Comparison of ENCODE assay signal across 1 cellular context in the genomic region with DNA sequence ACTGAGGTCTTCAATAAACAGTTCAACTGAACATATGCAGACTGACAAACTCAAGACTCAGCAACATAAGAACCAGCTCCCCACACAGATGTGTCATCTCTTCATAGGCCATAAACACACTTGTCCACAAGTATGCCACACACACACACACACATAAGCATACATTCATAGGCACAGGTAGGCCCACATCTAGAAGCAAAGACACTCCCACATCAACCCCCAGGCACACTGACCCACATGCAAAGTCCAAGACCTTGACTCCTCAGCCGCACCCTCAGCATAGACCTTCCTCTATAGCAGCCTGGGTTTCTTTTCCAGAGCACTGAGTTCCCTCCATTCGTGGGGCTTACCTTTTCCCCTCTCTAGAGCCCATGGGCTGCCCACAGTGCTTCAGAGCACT.
TF ChIP-seq lines count a peak whose summit lies in the region.

No MANE protein-coding gene starts in this region.

TF ChIP-seq in GM23338, 12 proteins besides CTCF, POLR2A, EP300 and RAD21 (continued from another document):
- TF ChIP-seq, protein P1, sequence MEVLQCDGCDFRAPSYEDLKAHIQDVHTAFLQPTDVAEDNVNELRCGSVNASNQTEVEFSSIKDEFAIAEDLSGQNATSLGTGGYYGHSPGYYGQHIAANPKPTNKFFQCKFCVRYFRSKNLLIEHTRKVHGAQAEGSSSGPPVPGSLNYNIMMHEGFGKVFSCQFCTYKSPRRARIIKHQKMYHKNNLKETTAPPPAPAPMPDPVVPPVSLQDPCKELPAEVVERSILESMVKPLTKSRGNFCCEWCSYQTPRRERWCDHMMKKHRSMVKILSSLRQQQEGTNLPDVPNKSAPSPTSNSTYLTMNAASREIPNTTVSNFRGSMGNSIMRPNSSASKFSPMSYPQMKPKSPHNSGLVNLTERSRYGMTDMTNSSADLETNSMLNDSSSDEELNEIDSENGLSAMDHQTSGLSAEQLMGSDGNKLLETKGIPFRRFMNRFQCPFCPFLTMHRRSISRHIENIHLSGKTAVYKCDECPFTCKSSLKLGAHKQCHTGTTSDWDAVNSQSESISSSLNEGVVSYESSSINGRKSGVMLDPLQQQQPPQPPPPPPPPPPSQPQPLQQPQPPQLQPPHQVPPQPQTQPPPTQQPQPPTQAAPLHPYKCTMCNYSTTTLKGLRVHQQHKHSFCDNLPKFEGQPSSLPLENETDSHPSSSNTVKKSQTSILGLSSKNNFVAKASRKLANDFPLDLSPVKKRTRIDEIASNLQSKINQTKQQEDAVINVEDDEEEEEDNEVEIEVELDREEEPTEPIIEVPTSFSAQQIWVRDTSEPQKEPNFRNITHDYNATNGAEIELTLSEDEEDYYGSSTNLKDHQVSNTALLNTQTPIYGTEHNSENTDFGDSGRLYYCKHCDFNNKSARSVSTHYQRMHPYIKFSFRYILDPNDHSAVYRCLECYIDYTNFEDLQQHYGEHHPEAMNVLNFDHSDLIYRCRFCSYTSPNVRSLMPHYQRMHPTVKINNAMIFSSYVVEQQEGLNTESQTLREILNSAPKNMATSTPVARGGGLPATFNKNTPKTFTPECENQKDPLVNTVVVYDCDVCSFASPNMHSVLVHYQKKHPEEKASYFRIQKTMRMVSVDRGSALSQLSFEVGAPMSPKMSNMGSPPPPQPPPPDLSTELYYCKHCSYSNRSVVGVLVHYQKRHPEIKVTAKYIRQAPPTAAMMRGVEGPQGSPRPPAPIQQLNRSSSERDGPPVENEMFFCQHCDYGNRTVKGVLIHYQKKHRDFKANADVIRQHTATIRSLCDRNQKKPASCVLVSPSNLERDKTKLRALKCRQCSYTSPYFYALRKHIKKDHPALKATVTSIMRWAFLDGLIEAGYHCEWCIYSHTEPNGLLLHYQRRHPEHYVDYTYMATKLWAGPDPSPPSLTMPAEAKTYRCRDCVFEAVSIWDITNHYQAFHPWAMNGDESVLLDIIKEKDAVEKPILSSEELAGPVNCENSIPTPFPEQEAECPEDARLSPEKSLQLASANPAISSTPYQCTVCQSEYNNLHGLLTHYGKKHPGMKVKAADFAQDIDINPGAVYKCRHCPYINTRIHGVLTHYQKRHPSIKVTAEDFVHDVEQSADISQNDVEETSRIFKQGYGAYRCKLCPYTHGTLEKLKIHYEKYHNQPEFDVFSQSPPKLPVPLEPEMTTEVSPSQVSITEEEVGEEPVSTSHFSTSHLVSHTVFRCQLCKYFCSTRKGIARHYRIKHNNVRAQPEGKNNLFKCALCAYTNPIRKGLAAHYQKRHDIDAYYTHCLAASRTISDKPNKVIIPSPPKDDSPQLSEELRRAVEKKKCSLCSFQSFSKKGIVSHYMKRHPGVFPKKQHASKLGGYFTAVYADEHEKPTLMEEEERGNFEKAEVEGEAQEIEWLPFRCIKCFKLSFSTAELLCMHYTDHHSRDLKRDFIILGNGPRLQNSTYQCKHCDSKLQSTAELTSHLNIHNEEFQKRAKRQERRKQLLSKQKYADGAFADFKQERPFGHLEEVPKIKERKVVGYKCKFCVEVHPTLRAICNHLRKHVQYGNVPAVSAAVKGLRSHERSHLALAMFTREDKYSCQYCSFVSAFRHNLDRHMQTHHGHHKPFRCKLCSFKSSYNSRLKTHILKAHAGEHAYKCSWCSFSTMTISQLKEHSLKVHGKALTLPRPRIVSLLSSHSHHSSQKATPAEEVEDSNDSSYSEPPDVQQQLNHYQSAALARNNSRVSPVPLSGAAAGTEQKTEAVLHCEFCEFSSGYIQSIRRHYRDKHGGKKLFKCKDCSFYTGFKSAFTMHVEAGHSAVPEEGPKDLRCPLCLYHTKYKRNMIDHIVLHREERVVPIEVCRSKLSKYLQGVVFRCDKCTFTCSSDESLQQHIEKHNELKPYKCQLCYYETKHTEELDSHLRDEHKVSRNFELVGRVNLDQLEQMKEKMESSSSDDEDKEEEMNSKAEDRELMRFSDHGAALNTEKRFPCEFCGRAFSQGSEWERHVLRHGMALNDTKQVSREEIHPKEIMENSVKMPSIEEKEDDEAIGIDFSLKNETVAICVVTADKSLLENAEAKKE (CRISPR knock-in tag; IDR thresholded peaks at IDR 0.05) = no peak
- no peak for TF ChIP-seq NANOG (IDR thresholded peaks at IDR 0.05; ENCODE audit: borderline replicate concordance)
- TF ChIP-seq EZH2 (IDR thresholded peaks at IDR 0.05; ENCODE audit: low read depth, unreplicated experiment) = no peak
- TF ChIP-seq JUNB (IDR thresholded peaks at IDR 0.05; ENCODE audit: unreplicated experiment) = no peak
- TF ChIP-seq STAT1 (IDR thresholded peaks at IDR 0.05; ENCODE audit: unreplicated experiment) = no peak
- no peak for TF ChIP-seq ZNF331 (CRISPR knock-in tag; IDR thresholded peaks at IDR 0.05; ENCODE audit: low read depth)
- no peak for TF ChIP-seq EZH2phosphoT487 (IDR thresholded peaks at IDR 0.05; ENCODE audit: unreplicated experiment)
- TF ChIP-seq ETS1 (IDR thresholded peaks at IDR 0.05) = no peak
